In genomic region chr21:46645840-46646239, GRCh38 we compare ENCODE assay signal across 21 cellular contexts. TPM values are rescaled to one million over a fixed set of nuclear protein-coding genes. Genes with fewer than 3 reads are reported as not detected.
"Had no signal": no experiment of that assay in that cellular context is flagged by ENCODE, and none has a peak within 500 bp of the region (broad histone marks: within the 10 kb centered on the region; RNA-seq: fewer than 3 reads in every experiment).

No MANE protein-coding gene starts in this region.

- H3K36me3 ChIP-seq: ovary had no signal

- DNase-seq: endodermal cell; erythroblast; foreskin melanocyte; left colon; left ventricle myocardium superior; mesendoderm; naive B cell; nucleus accumbens; ovary; right cardiac atrium; small intestine; stimulated activated CD4-positive, alpha-beta T cell treated with anti-CD3 and anti-CD28 coated beads, Interleukin-12 subunit alpha, Interleukin-12 subunit beta, amount 100 ng/mL, for 4 hours; stimulated activated naive CD4-positive, alpha-beta T cell treated with Interleukin-2 at 50 U/mL for 16 hours; trophoblast cell had no signal

- H3K4me1 Mint-ChIP-seq: endodermal cell, neural progenitor cell had no signal

- H3K27ac Mint-ChIP-seq: dendritic cell treated with granulocyte-macrophage colony-stimulating factor and Interleukin-4, amounts not matched to agents 40 ng/mL and 50 ng/mL, for 4 days; endodermal cell; naive B cell; neural progenitor cell; progenitor cell of endocrine pancreas had no signal

- H3K9ac ChIP-seq: neural progenitor cell had no signal

- H3K4me2 ChIP-seq: hepatocyte, neural progenitor cell had no signal

- H3K9me3 ChIP-seq: ovary had no signal

- H3K27me3 Mint-ChIP-seq: dendritic cell treated with granulocyte-macrophage colony-stimulating factor and Interleukin-4, amounts not matched to agents 40 ng/mL and 50 ng/mL, for 4 days; naive B cell; progenitor cell of endocrine pancreas had no signal

- H3K27ac ChIP-seq: hepatocyte, neural progenitor cell, ovary had no signal

- H3K27me3 ChIP-seq: hepatocyte, neural progenitor cell, ovary had no signal

- H2AFZ ChIP-seq: hepatocyte, neural progenitor cell had no signal

- H3K4me1 ChIP-seq: neural progenitor cell had no signal

- H3K9me3 Mint-ChIP-seq: dendritic cell treated with granulocyte-macrophage colony-stimulating factor and Interleukin-4, amounts not matched to agents 40 ng/mL and 50 ng/mL, for 4 days; endodermal cell; naive B cell; neural progenitor cell had no signal

- ATAC-seq: left colon, left ventricle myocardium superior, right cardiac atrium had no signal

- H3K4me3 Mint-ChIP-seq: dendritic cell treated with granulocyte-macrophage colony-stimulating factor and Interleukin-4, amounts not matched to agents 40 ng/mL and 50 ng/mL, for 4 days; endodermal cell; naive B cell; neural progenitor cell had no signal

- H3K4me3 ChIP-seq: hepatocyte, lung, neural progenitor cell, ovary had no signal

RNA-seq across cellular contexts. Expression of gene S100B, which starts 41.0 kb away (rescaled TPM):
- total RNA-seq: endodermal cell, endothelial cell of umbilical vein, hepatocyte, kidney epithelial cell, progenitor cell of endocrine pancreas had no signal
- polyA plus RNA-seq: endothelial cell of umbilical vein, hepatocyte had no signal
